In genomic region chr2:167550448-167550847, GRCh38 we compare ENCODE assay signal across 8 cellular contexts.
A peak's percentile ranks its signal among the peaks of the same experiment; 100 is the strongest.
DNase-seq lines count a peak whose midpoint lies in the region; ATAC-seq and TF ChIP-seq lines count a peak whose summit lies in the region.

No MANE protein-coding gene starts in this region.

- H3K9ac ChIP-seq in OCI-LY3 (ENCODE audit: low read length), result no peak overlapping the region

- H3F3A ChIP-seq in GM23338 (replicated peaks; ENCODE audit: low read depth), result no peaks in the 10 kb centered on the region

- H3K27ac ChIP-seq in C4-2B (no peak overlapping the region), GM23338 (ENCODE audit: low read depth) (no peak overlapping the region), OCI-LY3 (ENCODE audit: low read length) (no peak overlapping the region)

- H4K20me1 ChIP-seq in GM23338 (replicated peaks; ENCODE audit: insufficient read depth), result no peaks in the 10 kb centered on the region
- no peaks in the 10 kb centered on the region for H4K20me1 ChIP-seq in OCI-LY3 (ENCODE audit: insufficient read depth, low read length)

- H3K4me2 ChIP-seq in GM23338 (no peak overlapping the region), OCI-LY3 (ENCODE audit: low read length) (no peak overlapping the region)

- no peaks in the 10 kb centered on the region for H3K9me2 ChIP-seq in GM23338 (ENCODE audit: insufficient read depth)

- intact Hi-C loops in Right ventricle myocardium superior (cut with DNase I), result no loop called here

- peaks cover 38% of the 10 kb centered on the region; the same call in 2 of the 3 replicates for H3K36me3 Mint-ChIP-seq in GM23338 (ENCODE audit: low read depth)

- peaks cover 19% of the 10 kb centered on the region for H3K4me1 Mint-ChIP-seq in GM23338

- H3K4me1 ChIP-seq in GM23338 (ENCODE audit: insufficient read depth) (peaks cover 6% of the 10 kb centered on the region), OCI-LY3 (ENCODE audit: low read length) (no peaks in the 10 kb centered on the region)

- H2AFZ ChIP-seq in GM23338, result no peak overlapping the region
- H2AFZ ChIP-seq in OCI-LY3 (ENCODE audit: low read depth, low read length), result no peak overlapping the region

- peak; percentile 66 for TF ChIP-seq CTCF in C4-2B (conservative IDR thresholded peaks at IDR 0.05)
- TF ChIP-seq CTCF in GM23338 (conservative IDR thresholded peaks at IDR 0.05; ENCODE audit: low read depth in 2 of 2), result peak; percentile 68 to 80
- peak; percentile 66 for TF ChIP-seq CTCF in OCI-LY3 (IDR thresholded peaks at IDR 0.05; ENCODE audit: low read depth, low read length)

- H3K9me3 ChIP-seq in OCI-LY3 (ENCODE audit: insufficient read depth, low read length), result no peaks in the 10 kb centered on the region

- no peaks in the 10 kb centered on the region for H3K27me3 ChIP-seq in GM23338 (ENCODE audit: insufficient read depth)
- no peaks in the 10 kb centered on the region for H3K27me3 ChIP-seq in OCI-LY3 (ENCODE audit: low read depth, low read length)

- H3K79me2 ChIP-seq in GM23338 (replicated peaks; ENCODE audit: insufficient read depth) (no peaks in the 10 kb centered on the region; the same call in 1 of the 2 replicates), OCI-LY3 (ENCODE audit: low read length) (no peaks in the 10 kb centered on the region)

- 0 out of 2 replicates have a peak overlapping the region, but pooled peaks have one; percentile 29 for H3K27ac Mint-ChIP-seq in GM23338

- H3K4me3 ChIP-seq in GM23338 (no peak overlapping the region), OCI-LY3 (ENCODE audit: low read length) (no peak overlapping the region)

- peaks cover 3% of the 10 kb centered on the region for H3K27me3 Mint-ChIP-seq in GM23338 (ENCODE audit: insufficient read depth, low read depth, poor library complexity)

- ATAC-seq in GM23338 (peak; percentile 79), GM18861 (IDR thresholded peaks at IDR 0.05; ENCODE audit: unreplicated experiment) (no peak), GM19467 (IDR thresholded peaks at IDR 0.05; ENCODE audit: unreplicated experiment) (no peak), Right ventricle myocardium superior (ENCODE audit: poor library complexity) (no peak)
- no peak for ATAC-seq in stimulated activated naive CD8-positive, alpha-beta T cell treated with anti-CD3 and anti-CD28 coated beads, Interleukin-15, Interleukin-2, amounts not matched to agents 100 U/mL and 50 U/mL, for 24 hours

- peak; percentile 74 for DNase-seq in GM23338 (ENCODE audit: low spot score)
- DNase-seq in glomerular visceral epithelial cell (ENCODE audit: extremely low spot score), result peak; percentile 20
- DNase-seq in stimulated activated naive CD8-positive, alpha-beta T cell treated with anti-CD3 and anti-CD28 coated beads, Interleukin-15, Interleukin-2, amounts not matched to agents 100 U/mL and 50 U/mL, for 24 hours, result no peak
- no peak for DNase-seq in Right ventricle myocardium superior

- H3K9me3 Mint-ChIP-seq in GM23338, result no peaks in the 10 kb centered on the region

- no peaks in the 10 kb centered on the region for H3K36me3 ChIP-seq in GM23338 (ENCODE audit: insufficient read depth)
- H3K36me3 ChIP-seq in OCI-LY3 (replicated peaks; ENCODE audit: low read depth, low read length), result no peaks in the 10 kb centered on the region

- H3K4me3 Mint-ChIP-seq in GM23338, result no peak overlapping the region

TF ChIP-seq in GM23338, 12 proteins besides CTCF, POLR2A, EP300 and RAD21:
- no peak for TF ChIP-seq REST (IDR thresholded peaks at IDR 0.05; ENCODE audit: unreplicated experiment)

Comparison
In these comparisons a context has a peak if more than half of its experiments do, and no peak if none do; other contexts are left out.
1. DNase-seq: peak in GM23338 (single experiment) and glomerular visceral epithelial cell (single experiment); none in stimulated activated naive CD8-positive, alpha-beta T cell treated with anti-CD3 and anti-CD28 coated beads, Interleukin-15, Interleukin-2, amounts not matched to agents 100 U/mL and 50 U/mL, for 24 hours (single experiment) and Right ventricle myocardium superior (single experiment).
2. Peak in every context shown above with its lines, with median percentiles within 50 percentile points of each other: CTCF ChIP-seq.